In the genomic region with DNA sequence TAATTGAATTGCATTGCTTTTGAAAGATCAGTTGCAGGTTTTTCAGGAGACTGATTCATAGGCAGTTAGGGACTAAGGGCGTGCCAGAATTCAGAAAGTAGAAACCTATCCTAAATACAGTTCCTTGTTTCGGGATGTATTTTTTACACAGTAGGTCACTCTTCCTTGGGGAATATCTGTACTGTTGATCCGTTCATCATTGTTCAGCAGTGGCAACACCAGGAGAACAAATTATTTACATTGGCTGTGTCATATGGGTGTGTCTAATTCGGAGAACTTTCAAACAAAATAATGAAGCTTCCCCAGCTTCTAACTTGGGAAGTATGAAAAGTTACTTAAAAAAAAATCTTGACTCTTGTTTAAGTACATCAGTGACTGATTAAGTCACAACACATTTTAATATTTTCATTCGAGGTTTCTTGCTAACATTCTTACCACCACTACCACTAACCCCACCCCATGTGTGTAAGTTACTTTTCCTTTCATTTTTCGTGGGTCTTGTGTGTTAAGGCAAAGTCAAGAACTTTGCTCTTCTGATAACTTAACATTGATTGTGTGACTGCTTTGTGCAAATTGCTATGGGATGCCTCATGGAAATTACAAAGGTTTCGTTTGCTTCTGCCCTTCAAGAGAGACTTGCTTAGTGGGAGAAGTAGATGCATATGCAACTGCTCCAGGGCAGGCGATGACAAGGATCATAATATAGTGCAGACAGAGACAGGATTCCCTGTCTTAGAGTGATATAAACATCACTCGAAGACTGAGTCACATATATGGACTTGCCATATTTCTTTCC, we compare ENCODE assay signal across 8 cellular contexts. TPM values are rescaled to one million over a fixed set of nuclear protein-coding genes. Genes with fewer than 3 reads are reported as not detected.
DNase-seq lines count a peak whose midpoint lies in the region; ATAC-seq, FAIRE-seq and TF ChIP-seq lines count a peak whose summit lies in the region.

No MANE protein-coding gene starts in this region.

- H3K4me3 Mint-ChIP-seq in HFFc6 = peak overlapping the region; percentile 89
- H3K4me3 Mint-ChIP-seq in natural killer cell treated with Interleukin-12 subunit alpha and Interleukin-12 subunit beta and Interleukin-15 and Interleukin-18, amount 100 ng/mL, for 72 hours = peak overlapping the region; percentile 90

- H3K27ac ChIP-seq in Peyer's patch = peak overlapping the region; percentile 53 to 81 (median 70)

- H3K9me3 Mint-ChIP-seq in HFFc6 = no peaks in the 10 kb centered on the region
- H3K9me3 Mint-ChIP-seq in natural killer cell treated with Interleukin-12 subunit alpha and Interleukin-12 subunit beta and Interleukin-15 and Interleukin-18, amount 100 ng/mL, for 72 hours = no peaks in the 10 kb centered on the region

- no peaks in the 10 kb centered on the region for H3K36me3 Mint-ChIP-seq in HFFc6 (ENCODE audit: low read depth)
- no peaks in the 10 kb centered on the region for H3K36me3 Mint-ChIP-seq in natural killer cell treated with Interleukin-12 subunit alpha and Interleukin-12 subunit beta and Interleukin-15 and Interleukin-18, amount 100 ng/mL, for 72 hours

- peak; percentile 12 for FAIRE-seq in endometrium (lab: Jason Lieb, UNC)

- peak; percentile 34 for DNase-seq in NOMO-1 treated with DMSO at 0.1 percent for 48 hours (lab: John Stamatoyannopoulos, UW; ENCODE audit: unreplicated experiment)
- DNase-seq in NOMO-1 treated with dmso at 0.1 percent for 144 hours (lab: John Stamatoyannopoulos, UW; ENCODE audit: unreplicated experiment) = no peak
- DNase-seq in HFFc6 = peak; percentile 26
- no peak for DNase-seq in Peyer's patch
- DNase-seq in natural killer cell treated with Interleukin-12 subunit alpha and Interleukin-12 subunit beta and Interleukin-15 and Interleukin-18, amount 100 ng/mL, for 72 hours (ENCODE audit: low spot score) = no peak
- DNase-seq in DMS153 treated with DMSO at 0.1 percent for 48 hours (lab: John Stamatoyannopoulos, UW; ENCODE audit: unreplicated experiment) = no peak
- DNase-seq in epidermal melanocyte (ENCODE audit: insufficient read length, low spot score) = no peak

- peaks cover 0 to 5% (median 0%) of the 10 kb centered on the region in 4 donors for H3K4me1 ChIP-seq in Peyer's patch

- peak overlapping the region; percentile 71 for H3K27ac Mint-ChIP-seq in HFFc6
- H3K27ac Mint-ChIP-seq in natural killer cell treated with Interleukin-12 subunit alpha and Interleukin-12 subunit beta and Interleukin-15 and Interleukin-18, amount 100 ng/mL, for 72 hours = peak overlapping the region; percentile 59 to 70

- H3K27me3 ChIP-seq in Peyer's patch = no peaks in the 10 kb centered on the region

- ATAC-seq in natural killer cell treated with Interleukin-12 subunit alpha and Interleukin-12 subunit beta and Interleukin-15 and Interleukin-18, amount 100 ng/mL, for 72 hours = peak; percentile 87 to 88

- no peaks in the 10 kb centered on the region for H3K27me3 Mint-ChIP-seq in HFFc6 (ENCODE audit: insufficient read depth)
- no peaks in the 10 kb centered on the region for H3K27me3 Mint-ChIP-seq in natural killer cell treated with Interleukin-12 subunit alpha and Interleukin-12 subunit beta and Interleukin-15 and Interleukin-18, amount 100 ng/mL, for 72 hours

- no peaks in the 10 kb centered on the region for H3K9me3 ChIP-seq in Peyer's patch

- TF ChIP-seq CTCF in HFFc6 (IDR thresholded peaks at IDR 0.05) (no peak), Peyer's patch (IDR thresholded peaks at IDR 0.05) (peak in 1 of 6 experiments; percentile 5)

- peak overlapping the region; percentile 15 to 45 (median 36) for H3K4me3 ChIP-seq in Peyer's patch

- H3K4me1 Mint-ChIP-seq in HFFc6 (ENCODE audit: low read depth) = peaks cover 37% of the 10 kb centered on the region
- H3K4me1 Mint-ChIP-seq in natural killer cell treated with Interleukin-12 subunit alpha and Interleukin-12 subunit beta and Interleukin-15 and Interleukin-18, amount 100 ng/mL, for 72 hours (ENCODE audit: low read depth in 2 of 2) = peaks cover 28 to 41% of the 10 kb centered on the region in 2 donors

- no peaks in the 10 kb centered on the region for H3K36me3 ChIP-seq in Peyer's patch

- no peak for TF ChIP-seq POLR2A in Peyer's patch (IDR thresholded peaks at IDR 0.05)

RNA-seq across cellular contexts. Expression of a gene that starts 43.8 kb away (rescaled TPM):
- 10 to 100 TPM; 36.7 to 58.0 (median 51.1) TPM for total RNA-seq in HFFc6 (2021; fragmentation: NEBNext Ultra II Directional; extraction: Animal tissue kit (Norgen Biotek cat#: 25700))
- total RNA-seq in Peyer's patch = 10 to 100 TPM; 11.3 to 23.6 (median 19.4) TPM
- 10 to 100 TPM; 64.3 to 76.7 TPM for total RNA-seq in natural killer cell treated with Interleukin-12 subunit alpha and Interleukin-12 subunit beta and Interleukin-15 and Interleukin-18, amount 100 ng/mL, for 72 hours

Comparison
In these comparisons a context has a peak if more than half of its experiments do, and no peak if none do; other contexts are left out.
1. DNase-seq: peak in NOMO-1 treated with DMSO at 0.1 percent for 48 hours (single experiment) and HFFc6 (single experiment); none in NOMO-1 treated with dmso at 0.1 percent for 144 hours (single experiment), Peyer's patch (0 of 3), natural killer cell treated with Interleukin-12 subunit alpha and Interleukin-12 subunit beta and Interleukin-15 and Interleukin-18, amount 100 ng/mL, for 72 hours (single experiment), DMS153 treated with DMSO at 0.1 percent for 48 hours (single experiment) and epidermal melanocyte (single experiment).